8 cellular contexts compared by ENCODE assay signal in genomic region chr1:179883739-179884138, GRCh38. TPM values are rescaled to one million over a fixed set of nuclear protein-coding genes. Genes with fewer than 3 reads are reported as not detected.
DNase-seq lines count a peak whose midpoint lies in the region; ATAC-seq and TF ChIP-seq lines count a peak whose summit lies in the region.

No MANE protein-coding gene starts in this region.

- intact Hi-C loops in activated B cell treated with CpG ODN at 0.5 μM for 24 hours (cut with micrococcal nuclease), result loop anchor here (2.0 to 5.0 kb wide), 5 partner anchors 15 to 1204 kb away; partner anchors contain the start of genes ACBD6, IER5 and TOR3A
- intact Hi-C loops in head of caudate nucleus (cut with DNase I), result loop anchor here (5.0 to 10.0 kb wide), 2 partner anchors 69 to 291 kb away; partner anchors contain the start of gene CEP350

- POLR2A ChIA-PET in activated B cell treated with CpG ODN at 0.5 μM for 24 hours (lab: Charles Lee), result interaction anchor here (0.6 to 2.7 kb wide), 12 partner anchors 9 to 618 kb away, joined by 3 to 95 read pairs (median 5); partner anchors contain the start of genes ACBD6 and CEP350

- no peaks in the 10 kb centered on the region for H3K9me3 Mint-ChIP-seq in activated B cell treated with CpG ODN at 0.5 μM for 24 hours
- H3K9me3 Mint-ChIP-seq in neural progenitor cell, result no peaks in the 10 kb centered on the region

- H3K27me3 ChIP-seq in neural progenitor cell, result no peaks in the 10 kb centered on the region

- peak overlapping the region; percentile 88 for H3K4me2 ChIP-seq in neural progenitor cell

- ATAC-seq in HG03342 (IDR thresholded peaks at IDR 0.05; ENCODE audit: unreplicated experiment) (peak; percentile 37), activated B cell treated with CpG ODN at 0.5 μM for 24 hours (ENCODE audit: low read depth) (no peak), HG02759 (IDR thresholded peaks at IDR 0.05; ENCODE audit: unreplicated experiment) (no peak)

- H3F3A ChIP-seq in neural progenitor cell (ENCODE audit: low read depth), result peaks cover 28% of the 10 kb centered on the region

- CTCF ChIA-PET in activated B cell treated with CpG ODN at 0.5 μM for 24 hours (lab: Charles Lee), result interaction anchor here (0.9 to 1.4 kb wide), 3 partner anchors 67 to 71 kb away, joined by 4 to 5 read pairs (median 4); partner anchors contain the start of gene CEP350

- H3K79me2 ChIP-seq in neural progenitor cell (ENCODE audit: low read depth), result peaks cover 22% of the 10 kb centered on the region

- DNase-seq in activated B cell treated with CpG ODN at 0.5 μM for 24 hours, result no peak
- DNase-seq in effector CD8-positive, alpha-beta T cell (lab: John Stamatoyannopoulos, UW), result peak; percentile 50
- DNase-seq in neural progenitor cell (ENCODE audit: low spot score), result peak; percentile 37
- DNase-seq in head of caudate nucleus, result no peak

- peak overlapping the region; percentile 100 for H3K27ac Mint-ChIP-seq in activated B cell treated with CpG ODN at 0.5 μM for 24 hours
- H3K27ac Mint-ChIP-seq in neural progenitor cell, result peak overlapping the region; percentile 78

- H3K27ac ChIP-seq in neural progenitor cell (no peak overlapping the region), urinary bladder (ENCODE audit: low read depth) (no peak overlapping the region)

- no peak for TF ChIP-seq CTCF in activated B cell treated with CpG ODN at 0.5 μM for 24 hours (IDR thresholded peaks at IDR 0.05)
- no peak for TF ChIP-seq CTCF in neural progenitor cell (IDR thresholded peaks at IDR 0.05)

- H3K4me3 Mint-ChIP-seq in activated B cell treated with CpG ODN at 0.5 μM for 24 hours (peak overlapping the region; percentile 100), neural progenitor cell (peak overlapping the region; percentile 99)

- WGBS in urinary bladder, result 19% methylated on average over 4 of the region's 4 CpGs

- H3K4me1 ChIP-seq in ES-I3 (ENCODE audit: insufficient read depth, low read length) (no peaks in the 10 kb centered on the region), neural progenitor cell (peaks cover 15% of the 10 kb centered on the region), urinary bladder (ENCODE audit: insufficient read depth) (no peaks in the 10 kb centered on the region)

- H3K9ac ChIP-seq in ES-I3 (ENCODE audit: low read depth, low read length) (peak overlapping the region; percentile 93; the same call in 1 of the 2 replicates), neural progenitor cell (peak overlapping the region; percentile 91)

- H3K9me3 ChIP-seq in ES-I3 (ENCODE audit: control insufficient read depth, insufficient read depth, low read length) (no peaks in the 10 kb centered on the region), neural progenitor cell (ENCODE audit: low read depth) (no peaks in the 10 kb centered on the region)

- H3K4me1 Mint-ChIP-seq in activated B cell treated with CpG ODN at 0.5 μM for 24 hours, result peaks cover 65% of the 10 kb centered on the region
- H3K4me1 Mint-ChIP-seq in neural progenitor cell, result peaks cover 24% of the 10 kb centered on the region

- peak overlapping the region; percentile 93 for H2AFZ ChIP-seq in neural progenitor cell (replicated peaks)

- H3K27me3 Mint-ChIP-seq in activated B cell treated with CpG ODN at 0.5 μM for 24 hours, result no peaks in the 10 kb centered on the region
- no peaks in the 10 kb centered on the region for H3K27me3 Mint-ChIP-seq in neural progenitor cell (ENCODE audit: insufficient read depth, low read depth)

- no peaks in the 10 kb centered on the region for H4K20me1 ChIP-seq in neural progenitor cell (ENCODE audit: low read depth)

- H3K4me3 ChIP-seq in neural progenitor cell (peak overlapping the region; percentile 90), urinary bladder (ENCODE audit: low read depth, low read length) (peak overlapping the region; percentile 74)

- no peaks in the 10 kb centered on the region for H3K36me3 ChIP-seq in ES-I3 (ENCODE audit: insufficient read depth, low read length)
- peaks cover 11% of the 10 kb centered on the region for H3K36me3 ChIP-seq in neural progenitor cell
- H3K36me3 ChIP-seq in urinary bladder (ENCODE audit: insufficient read depth), result no peaks in the 10 kb centered on the region

- H3K36me3 Mint-ChIP-seq in activated B cell treated with CpG ODN at 0.5 μM for 24 hours (ENCODE audit: low read depth) (peaks cover 41% of the 10 kb centered on the region), neural progenitor cell (no peaks in the 10 kb centered on the region)

RNA-seq across cellular contexts. Expression of gene TOR1AIP1, which starts 1.7 kb away (rescaled TPM):
- 42.3 and 46.6 TPM in 2 replicates for total RNA-seq in activated B cell treated with CpG ODN at 0.5 μM for 24 hours
- 17.8 and 21.6 TPM in 2 replicates for total RNA-seq in neural progenitor cell (ENCODE audit: low replicate concordance)
- 104 TPM for total RNA-seq in urinary bladder
- polyA plus RNA-seq in urinary bladder, result 85.9 TPM

RNA-seq across cellular contexts. Expression of gene TOR1AIP2, which starts 6.1 kb away (rescaled TPM):
- 41.4 and 49.4 TPM in 2 replicates for total RNA-seq in activated B cell treated with CpG ODN at 0.5 μM for 24 hours
- total RNA-seq in neural progenitor cell (ENCODE audit: low replicate concordance), result 53.0 and 89.5 TPM in 2 replicates
- total RNA-seq in urinary bladder, result 90.1 TPM
- polyA plus RNA-seq in urinary bladder, result 9.6 TPM

Comparison
In these comparisons a context has a peak if more than half of its experiments do, and no peak if none do; other contexts are left out.
1. DNase-seq: peak in effector CD8-positive, alpha-beta T cell (single experiment) and neural progenitor cell (single experiment); none in activated B cell treated with CpG ODN at 0.5 μM for 24 hours (single experiment) and head of caudate nucleus (0 of 42).